8 cellular contexts compared by ENCODE assay signal in genomic region chr3:100254168-100254777, GRCh38. TPM values are rescaled to one million over a fixed set of nuclear protein-coding genes. Genes with fewer than 3 reads are reported as not detected.
A peak's percentile ranks its signal among the peaks of the same experiment; 100 is the strongest.
DNase-seq lines count a peak whose midpoint lies in the region; ATAC-seq and TF ChIP-seq lines count a peak whose summit lies in the region.

No MANE protein-coding gene starts in this region.

- DNase-seq in CD1c-positive myeloid dendritic cell (ENCODE audit: extremely low spot score): peak; percentile 42
- DNase-seq in HPDE6-E6E7 (ENCODE audit: extremely low spot score): peak; percentile 37
- DNase-seq in NT2/D1 (ENCODE audit: low read depth, low spot score): peak; percentile 63
- DNase-seq in ascending aorta (ENCODE audit: low spot score in 2 of 2): peak in 1 of 2 donors; percentile 81
- peak; percentile 26 to 49 for DNase-seq in hippocampal formation (lab: John Stamatoyannopoulos, UW)
- no peak for DNase-seq in retinal pigment epithelial cell (ENCODE audit: low read depth)

- intact Hi-C loops in ascending aorta (cut with DNase I): loop anchor here (1.0 to 10.0 kb wide), 5 partner anchors 185 to 419 kb away; no protein-coding TSS in a partner anchor

- H3K4me1 ChIP-seq in NT2/D1 (ENCODE audit: insufficient read depth, insufficient read length): no peaks in the 10 kb centered on the region
- peaks cover 0 to 9% of the 10 kb centered on the region in 2 donors for H3K4me1 ChIP-seq in ascending aorta

- TF ChIP-seq CTCF in ascending aorta (IDR thresholded peaks at IDR 0.05) (peak; percentile 80 to 93 (median 88)), retinal pigment epithelial cell (conservative IDR thresholded peaks at IDR 0.05; ENCODE audit: low read depth, low read length) (peak; percentile 82)

- no peak overlapping the region for H3K4me3 ChIP-seq in NT2/D1 (ENCODE audit: insufficient read length, low read depth)
- no peak overlapping the region for H3K4me3 ChIP-seq in ascending aorta
- no peak overlapping the region for H3K4me3 ChIP-seq in retinal pigment epithelial cell (ENCODE audit: low read length)

- H3K9me3 ChIP-seq in NT2/D1 (ENCODE audit: insufficient read depth, low read length): no peaks in the 10 kb centered on the region
- H3K9me3 ChIP-seq in ascending aorta: no peaks in the 10 kb centered on the region

- H3K36me3 ChIP-seq in NT2/D1 (ENCODE audit: insufficient read depth, insufficient read length, low read length): no peaks in the 10 kb centered on the region
- no peaks in the 10 kb centered on the region for H3K36me3 ChIP-seq in ascending aorta

- peak overlapping the region; percentile 44 to 63 for H3K27ac ChIP-seq in ascending aorta

- H3K27me3 ChIP-seq in NT2/D1 (ENCODE audit: insufficient read depth, insufficient read length) (no peaks in the 10 kb centered on the region), ascending aorta (no peaks in the 10 kb centered on the region)

- H3K9ac ChIP-seq in NT2/D1 (ENCODE audit: insufficient read length, low read depth): no peak overlapping the region

- ATAC-seq in GM18867 (IDR thresholded peaks at IDR 0.05; ENCODE audit: unreplicated experiment) (peak; percentile 81), GM18498 (IDR thresholded peaks at IDR 0.05; ENCODE audit: unreplicated experiment) (no peak)

RNA-seq across cellular contexts. Expression of gene TBC1D23, which starts 6.5 kb away (rescaled TPM):
- total RNA-seq in ascending aorta: 56.9 TPM
